18 cellular contexts compared by ENCODE assay signal in genomic region chr4:105197777-105198176, GRCh38. TPM values are rescaled to one million over a fixed set of nuclear protein-coding genes. Genes with fewer than 3 reads are reported as not detected.
A peak's percentile ranks its signal among the peaks of the same experiment; 100 is the strongest.
DNase-seq lines count a peak whose midpoint lies in the region; ATAC-seq and TF ChIP-seq lines count a peak whose summit lies in the region.
"Had no signal": no experiment of that assay in that cellular context is flagged by ENCODE, and none has a peak within 500 bp of the region (broad histone marks: within the 10 kb centered on the region; RNA-seq: fewer than 3 reads in every experiment).

No MANE protein-coding gene starts in this region.

- TF ChIP-seq CTCF in astrocyte of the spinal cord (IDR thresholded peaks at IDR 0.05; ENCODE audit: low read depth, low read length), result no peak

- TF ChIP-seq POLR2A in GM18505 (IDR thresholded peaks at IDR 0.05; ENCODE audit: borderline replicate concordance, extremely low read depth, insufficient read depth, insufficient read length), result no peak

- in situ Hi-C loops in astrocyte of the spinal cord (cut with HindIII; ENCODE audit: low sequenced_read_pairs), result no loop called here

- DNase-seq in HCEC 1CT (peak; percentile 28), astrocyte of the spinal cord (ENCODE audit: low read depth, low spot score) (peak; percentile 30), fibroblast of peridontal ligament (ENCODE audit: extremely low read depth) (peak; percentile 17), left colon (no peak), DMS 273 treated with DMSO at 0.1 percent for 48 hours (lab: John Stamatoyannopoulos, UW) (no peak)
- DNase-seq: CD8-positive, alpha-beta T cell; DND-41; H7; Kasumi-1; NCI-H1105 treated with DMSO at 0.1 percent for 48 hours; NCI-H1694 treated with DMSO at 0.1 percent for 48 hours; NCI-H2107; NCI-H2227 treated with DMSO at 0.1 percent for 48 hours; Peyer's patch; SHP77 treated with DMSO at 0.1 percent for 48 hours had no signal

- intact Hi-C loops in left colon (cut with DNase I, micrococcal nuclease), result no loop called here

- ATAC-seq in HG03442 (IDR thresholded peaks at IDR 0.05; ENCODE audit: unreplicated experiment) (no peak), GM18505 (IDR thresholded peaks at IDR 0.05; ENCODE audit: unreplicated experiment) (no peak), left colon (no peak)
- ATAC-seq: CD8-positive, alpha-beta T cell had no signal

- H3K4me3 ChIP-seq in astrocyte of the spinal cord (ENCODE audit: low read depth, low read length), result no peak overlapping the region
- H3K4me3 ChIP-seq: BLaER1, Peyer's patch had no signal

RNA-seq across cellular contexts. Expression of gene TET2, which starts 51.1 kb away (rescaled TPM):
- 10 to 100 TPM; 30.8 to 31.2 TPM for total RNA-seq in left colon

Comparison
In these comparisons a context has a peak if more than half of its experiments do, and no peak if none do; other contexts are left out.
1. DNase-seq: peak in HCEC 1CT (single experiment), astrocyte of the spinal cord (single experiment) and fibroblast of peridontal ligament (single experiment); none in left colon (0 of 2) and DMS 273 treated with DMSO at 0.1 percent for 48 hours (single experiment).